11 cellular contexts compared by ENCODE assay signal in genomic region chr16:53465606-53466290, GRCh38. TPM values are rescaled to one million over a fixed set of nuclear protein-coding genes. Genes with fewer than 3 reads are reported as not detected.
DNase-seq lines count a peak whose midpoint lies in the region; ATAC-seq and TF ChIP-seq lines count a peak whose summit lies in the region.
"Had no signal": no experiment of that assay in that cellular context is flagged by ENCODE, and none has a peak within 500 bp of the region (broad histone marks: within the 10 kb centered on the region; RNA-seq: fewer than 3 reads in every experiment).

No MANE protein-coding gene starts in this region.

- DNase-seq in HFFc6, result peak; percentile 56
- DNase-seq in activated CD8-positive, alpha-beta T cell treated with anti-CD3 and anti-CD28 coated beads for 36 hours, result no peak
- peak; percentile 39 for DNase-seq in glomerular endothelial cell (ENCODE audit: extremely low read depth, low read depth, low spot score)
- no peak for DNase-seq in posterior vena cava (ENCODE audit: low spot score)
- DNase-seq in NCI-H2107 (lab: John Stamatoyannopoulos, UW), result no peak
- DNase-seq: activated naive CD4-positive, alpha-beta T cell treated with Interleukin-2 at 50 U/mL for 16 hours; psoas muscle had no signal

- peaks cover 10% of the 10 kb centered on the region for H3K4me1 Mint-ChIP-seq in HFFc6 (ENCODE audit: low read depth)
- H3K4me1 Mint-ChIP-seq in activated CD8-positive, alpha-beta T cell treated with anti-CD3 and anti-CD28 coated beads for 36 hours (ENCODE audit: low read depth), result peaks cover 40% of the 10 kb centered on the region

- no peak overlapping the region for H3K4me3 Mint-ChIP-seq in HFFc6
- no peak overlapping the region for H3K4me3 Mint-ChIP-seq in activated CD8-positive, alpha-beta T cell treated with anti-CD3 and anti-CD28 coated beads for 36 hours

- intact Hi-C loops in activated CD8-positive, alpha-beta T cell treated with anti-CD3 and anti-CD28 coated beads for 36 hours (cut with micrococcal nuclease), result no loop called here
- intact Hi-C loops in posterior vena cava (cut with DNase I), result no loop called here

- TF ChIP-seq CTCF in C4-2B (conservative IDR thresholded peaks at IDR 0.05) (no peak), HFFc6 (IDR thresholded peaks at IDR 0.05) (no peak)
- no peak for TF ChIP-seq CTCF in activated CD8-positive, alpha-beta T cell treated with anti-CD3 and anti-CD28 coated beads for 36 hours (IDR thresholded peaks at IDR 0.05)

- H3K27ac Mint-ChIP-seq in HFFc6, result no peak overlapping the region
- peak overlapping the region; percentile 76 for H3K27ac Mint-ChIP-seq in activated CD8-positive, alpha-beta T cell treated with anti-CD3 and anti-CD28 coated beads for 36 hours

- peaks cover 11% of the 10 kb centered on the region for H3K36me3 Mint-ChIP-seq in HFFc6 (ENCODE audit: low read depth)
- H3K36me3 Mint-ChIP-seq in activated CD8-positive, alpha-beta T cell treated with anti-CD3 and anti-CD28 coated beads for 36 hours (ENCODE audit: low read depth), result peaks cover 50% of the 10 kb centered on the region

- POLR2A ChIA-PET in activated CD8-positive, alpha-beta T cell treated with anti-CD3 and anti-CD28 coated beads for 36 hours (lab: Charles Lee), result no interaction called here

- H3K27ac ChIP-seq in C4-2B, result peak overlapping the region; percentile 70
- H3K27ac ChIP-seq: psoas muscle, SJSA1 had no signal

- H3K27me3 Mint-ChIP-seq in HFFc6 (ENCODE audit: insufficient read depth), result no peaks in the 10 kb centered on the region
- H3K27me3 Mint-ChIP-seq in activated CD8-positive, alpha-beta T cell treated with anti-CD3 and anti-CD28 coated beads for 36 hours, result no peaks in the 10 kb centered on the region

- no peak for ATAC-seq in activated CD8-positive, alpha-beta T cell treated with anti-CD3 and anti-CD28 coated beads for 36 hours
- ATAC-seq in HG03025 (IDR thresholded peaks at IDR 0.05; ENCODE audit: low FRiP score, unreplicated experiment), result no peak
- no peak for ATAC-seq in HG03039 (IDR thresholded peaks at IDR 0.05; ENCODE audit: unreplicated experiment)

- CTCF ChIA-PET in activated CD8-positive, alpha-beta T cell treated with anti-CD3 and anti-CD28 coated beads for 36 hours (lab: Charles Lee), result interaction anchor here (1.0 kb wide), 1 partner anchor 33 kb away, joined by 3 read pairs; no protein-coding TSS in a partner anchor

- H3K9me3 Mint-ChIP-seq in HFFc6, result no peaks in the 10 kb centered on the region
- H3K9me3 Mint-ChIP-seq in activated CD8-positive, alpha-beta T cell treated with anti-CD3 and anti-CD28 coated beads for 36 hours, result no peaks in the 10 kb centered on the region

RNA-seq across cellular contexts. Expression of gene RBL2, which starts 31.5 kb away (rescaled TPM):
- total RNA-seq in HFFc6 (2021; fragmentation: NEBNext Ultra II Directional; extraction: Animal tissue kit (Norgen Biotek cat#: 25700)), result 10 to 100 TPM; 21.4 to 24.4 (median 22.9) TPM
- total RNA-seq in activated CD8-positive, alpha-beta T cell treated with anti-CD3 and anti-CD28 coated beads for 36 hours, result 10 to 100 TPM; 67.2 to 73.5 TPM
- total RNA-seq in glomerular endothelial cell (35.8 and 40.6 TPM in 2 replicates), posterior vena cava (10 to 100 TPM; 52.7 to 54.9 TPM)

RNA-seq across cellular contexts. Expression of gene AKTIP, which starts 37.3 kb away (rescaled TPM):
- 10 to 100 TPM; 17.5 to 21.1 (median 19.6) TPM for total RNA-seq in HFFc6 (2021; fragmentation: NEBNext Ultra II Directional; extraction: Animal tissue kit (Norgen Biotek cat#: 25700))
- 10 to 100 TPM; 24.4 to 24.7 TPM for total RNA-seq in activated CD8-positive, alpha-beta T cell treated with anti-CD3 and anti-CD28 coated beads for 36 hours
- total RNA-seq in glomerular endothelial cell (30.0 and 39.9 TPM in 2 replicates), posterior vena cava (10 to 100 TPM; 49.4 to 54.7 TPM)

Comparison
In these comparisons a context has a peak if more than half of its experiments do, and no peak if none do; other contexts are left out.
1. DNase-seq: peak in HFFc6 (single experiment) and glomerular endothelial cell (single experiment); none in activated CD8-positive, alpha-beta T cell treated with anti-CD3 and anti-CD28 coated beads for 36 hours (single experiment), posterior vena cava (single experiment) and NCI-H2107 (single experiment).